ENCODE assay signal across 15 cellular contexts in the genomic region with DNA sequence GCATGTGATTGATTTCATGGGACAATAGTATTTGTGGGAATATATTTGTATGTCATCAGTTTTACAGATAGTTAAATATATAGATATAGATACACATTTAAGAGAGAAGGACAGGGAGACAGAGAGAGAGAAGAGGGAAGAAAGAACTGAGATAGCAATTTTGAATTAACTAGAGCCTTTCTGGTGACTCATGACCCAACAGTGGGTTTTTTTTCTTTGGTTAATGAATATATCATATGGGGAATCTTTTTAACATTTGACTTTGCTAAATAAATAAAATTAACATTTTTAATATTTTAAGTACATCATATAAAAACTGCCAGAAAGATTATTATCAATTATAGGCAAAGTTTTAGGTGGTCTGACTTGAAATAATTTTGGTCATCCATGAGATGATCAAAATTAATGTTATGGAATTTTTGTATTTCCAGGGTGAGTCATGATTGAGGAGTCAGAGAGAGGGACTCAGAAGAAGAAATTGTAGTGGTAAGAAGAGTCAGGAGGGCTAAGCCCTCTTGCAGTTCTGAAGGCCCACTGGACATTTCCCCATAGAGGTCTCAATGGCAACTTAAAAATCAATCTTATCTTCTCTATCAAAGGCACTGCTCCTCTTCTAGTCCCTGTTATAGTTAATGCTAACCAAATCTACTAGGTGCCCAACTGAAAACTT.
DNase-seq lines count a peak whose midpoint lies in the region; ATAC-seq and TF ChIP-seq lines count a peak whose summit lies in the region.
"Had no signal": no experiment of that assay in that cellular context is flagged by ENCODE, and none has a peak within 500 bp of the region (broad histone marks: within the 10 kb centered on the region; RNA-seq: fewer than 3 reads in every experiment).

No MANE protein-coding gene starts in this region.

- no peak overlapping the region for H2AK5ac ChIP-seq in mesenchymal stem cell (ENCODE audit: low read length, severe bottlenecking)
- no peak overlapping the region for H2AK5ac ChIP-seq in H9 (ENCODE audit: insufficient read length, low read length)

- TF ChIP-seq CTCF in H9 (conservative IDR thresholded peaks at IDR 0.05) = no peak

- H4K91ac ChIP-seq in mesenchymal stem cell (ENCODE audit: low read length) (no peak overlapping the region), H9 (ENCODE audit: insufficient read length, low read depth, low read length) (no peak overlapping the region)

- H3K18ac ChIP-seq in mesenchymal stem cell (ENCODE audit: low read depth in 1 of 2, low read length in 2 of 2) (no peak overlapping the region), H9 (ENCODE audit: insufficient read length, low read depth, low read length) (no peak overlapping the region)

- H3K27ac Mint-ChIP-seq in H9 = no peak overlapping the region
- H3K27ac Mint-ChIP-seq: CD14-positive monocyte; CD8-positive, alpha-beta T cell had no signal

- H2BK120ac ChIP-seq in mesenchymal stem cell (ENCODE audit: low read depth, low read length) (no peak overlapping the region), H9 (ENCODE audit: low read depth, low read length, poor library complexity, severe bottlenecking) (no peak overlapping the region)

- H4K5ac ChIP-seq in H9 (ENCODE audit: insufficient read length, low read depth, low read length) = no peak overlapping the region

- no peak overlapping the region for H3T11ph ChIP-seq in H9 (ENCODE audit: low read length)

- H4K20me1 ChIP-seq in H9 (ENCODE audit: control insufficient read depth, insufficient read depth, insufficient read length) = no peaks in the 10 kb centered on the region

- no peak overlapping the region for H3K4me3 Mint-ChIP-seq in H9
- H3K4me3 Mint-ChIP-seq: CD14-positive monocyte; CD8-positive, alpha-beta T cell had no signal

- no peak overlapping the region for H3K9ac ChIP-seq in mesenchymal stem cell (ENCODE audit: low read length)
- H3K9ac ChIP-seq in H9 (ENCODE audit: extremely low read depth, insufficient read length, low read length) = no peak overlapping the region

- no peaks in the 10 kb centered on the region for H3K79me2 ChIP-seq in H9 (ENCODE audit: insufficient read depth, low read length)

- H3K56ac ChIP-seq in H9 (ENCODE audit: insufficient read length, low read depth, low read length) = no peak overlapping the region

- H2AFZ ChIP-seq in mesenchymal stem cell (ENCODE audit: low read depth, low read length) (no peak overlapping the region), H9 (ENCODE audit: low read length) (no peak overlapping the region)

- H3K9me3 ChIP-seq in mesenchymal stem cell (ENCODE audit: control insufficient read depth, low read length) = no peaks in the 10 kb centered on the region
- no peaks in the 10 kb centered on the region for H3K9me3 ChIP-seq in H9 (ENCODE audit: control insufficient read depth, low read depth, low read length)
- H3K9me3 ChIP-seq: A549, HAP-1 had no signal

- H3K9me3 Mint-ChIP-seq in H9 = no peaks in the 10 kb centered on the region
- H3K9me3 Mint-ChIP-seq: CD14-positive monocyte; CD8-positive, alpha-beta T cell had no signal

- H4K8ac ChIP-seq in mesenchymal stem cell (ENCODE audit: low read length) (no peak overlapping the region), H9 (replicated peaks; ENCODE audit: insufficient read length, low read depth, low read length) (no peak overlapping the region)

- H3K36me3 Mint-ChIP-seq in H9 (ENCODE audit: insufficient read depth in 1 of 3, low read depth in 3 of 3) = no peaks in the 10 kb centered on the region
- H3K36me3 Mint-ChIP-seq: CD14-positive monocyte; CD8-positive, alpha-beta T cell had no signal

- no peak overlapping the region for H3K4me2 ChIP-seq in mesenchymal stem cell (ENCODE audit: low read length, poor library complexity, severe bottlenecking)
- no peak overlapping the region for H3K4me2 ChIP-seq in H9 (ENCODE audit: insufficient read depth, insufficient read length, low read length)
- H3K4me2 ChIP-seq: A549 had no signal

- H3K23ac ChIP-seq in mesenchymal stem cell (ENCODE audit: low read length in 2 of 2) (no peak overlapping the region), H9 (ENCODE audit: insufficient read length, low read depth, low read length) (no peak overlapping the region)

- H3K79me1 ChIP-seq in mesenchymal stem cell (replicated peaks; ENCODE audit: low read length, poor library complexity, severe bottlenecking) (no peaks in the 10 kb centered on the region), H9 (ENCODE audit: insufficient read depth, low read depth, low read length, poor library complexity, severe bottlenecking) (no peaks in the 10 kb centered on the region)

- H3K27ac ChIP-seq in mesenchymal stem cell (ENCODE audit: low read length, poor library complexity, severe bottlenecking) (peak overlapping the region; percentile 85), H9 (ENCODE audit: insufficient read length, low read depth, low read length) (no peak overlapping the region)
- H3K27ac ChIP-seq: A549 had no signal

- no peak overlapping the region for H3K14ac ChIP-seq in mesenchymal stem cell (ENCODE audit: low read length in 2 of 2)
- no peak overlapping the region for H3K14ac ChIP-seq in H9 (ENCODE audit: insufficient read depth, low read length)

- H3K4me1 ChIP-seq in mesenchymal stem cell (ENCODE audit: control insufficient read depth, insufficient read depth, low read depth, low read length) (peaks cover 9% of the 10 kb centered on the region), H9 (ENCODE audit: insufficient read depth, low read length) (no peaks in the 10 kb centered on the region)
- H3K4me1 ChIP-seq: A549, HAP-1 had no signal

- H3K4me3 ChIP-seq in mesenchymal stem cell (ENCODE audit: insufficient read depth in 1 of 2, low read depth in 1 of 2, low read length in 2 of 2) = no peak overlapping the region
- H3K4me3 ChIP-seq: A549, HAP-1 had no signal

- H3K27me3 Mint-ChIP-seq in H9 (ENCODE audit: low read depth) = no peaks in the 10 kb centered on the region

- H3K36me3 ChIP-seq in mesenchymal stem cell (ENCODE audit: control insufficient read depth in 1 of 2, insufficient read depth in 2 of 2, low read depth in 1 of 2, low read length in 2 of 2) = no peaks in the 10 kb centered on the region
- H3K36me3 ChIP-seq: HAP-1 had no signal

- H2BK5ac ChIP-seq in mesenchymal stem cell (ENCODE audit: low read depth, low read length, poor library complexity, severe bottlenecking) (no peak overlapping the region), H9 (ENCODE audit: insufficient read length, low read length) (no peak overlapping the region)

- DNase-seq in NCI-H226 (peak; percentile 19), foreskin melanocyte (peak; percentile 29), mesenchymal stem cell (no peak), H9 (no peak), D341Med (ENCODE audit: low spot score) (no peak)
- DNase-seq: CD8-positive, alpha-beta T cell; COR-L47; DMS53; GF-D8; GOT3 had no signal

- H2BK20ac ChIP-seq in H9 (ENCODE audit: low read depth, low read length, poor library complexity, severe bottlenecking) = no peak overlapping the region

- no peak overlapping the region for H2BK15ac ChIP-seq in mesenchymal stem cell (ENCODE audit: low read depth, poor library complexity, severe bottlenecking)
- H2BK15ac ChIP-seq in H9 (ENCODE audit: low read depth, low read length) = no peak overlapping the region

- no peaks in the 10 kb centered on the region for H3K23me2 ChIP-seq in H9 (ENCODE audit: insufficient read length, low read depth, low read length, poor library complexity, severe bottlenecking)

- H3K27me3 ChIP-seq in mesenchymal stem cell (ENCODE audit: control insufficient read depth in 1 of 2, insufficient read depth in 1 of 2, low read length in 2 of 2) (no peaks in the 10 kb centered on the region), H9 (ENCODE audit: insufficient read depth, low read length) (no peaks in the 10 kb centered on the region)

- ATAC-seq in GM19463 (IDR thresholded peaks at IDR 0.05; ENCODE audit: unreplicated experiment) = no peak
- ATAC-seq: A549; CD8-positive, alpha-beta T cell; HepG2 had no signal

- no peak overlapping the region for H2BK12ac ChIP-seq in mesenchymal stem cell (ENCODE audit: low read length in 2 of 2)
- H2BK12ac ChIP-seq in H9 (ENCODE audit: insufficient read length, low read depth, low read length) = no peak overlapping the region

- H3K4ac ChIP-seq in mesenchymal stem cell (ENCODE audit: low read depth in 1 of 2, low read length in 2 of 2) (no peak overlapping the region), H9 (ENCODE audit: low read depth, low read length) (no peak overlapping the region)

- H3K4me1 Mint-ChIP-seq in H9 = no peaks in the 10 kb centered on the region
- H3K4me1 Mint-ChIP-seq: CD14-positive monocyte had no signal

Comparison
In these comparisons a context has a peak if more than half of its experiments do, and no peak if none do; other contexts are left out.
1. DNase-seq: peak in NCI-H226 (single experiment) and foreskin melanocyte (single experiment); none in mesenchymal stem cell (single experiment), H9 (single experiment) and D341Med (single experiment).